Comparison of ENCODE assay signal across 25 cellular contexts in genomic region chr11:1533342-1533725, GRCh38. TPM values are rescaled to one million over a fixed set of nuclear protein-coding genes. Genes with fewer than 3 reads are reported as not detected.
DNase-seq lines count a peak whose midpoint lies in the region; ATAC-seq and TF ChIP-seq lines count a peak whose summit lies in the region.
"Had no signal": no experiment of that assay in that cellular context is flagged by ENCODE, and none has a peak within 500 bp of the region (broad histone marks: within the 10 kb centered on the region; RNA-seq: fewer than 3 reads in every experiment).

No MANE protein-coding gene starts in this region.

- peak overlapping the region in 4 of 5 experiments; percentile 36 to 97 (median 86) for H3K27ac Mint-ChIP-seq in brain
- H3K27ac Mint-ChIP-seq in glutamatergic neuron (ENCODE audit: unreplicated experiment), result no peak overlapping the region
- H3K27ac Mint-ChIP-seq: activated CD4-positive, alpha-beta memory T cell treated with anti-CD3 and anti-CD28 coated beads for 36 hours; activated naive CD8-positive, alpha-beta T cell treated with anti-CD3 and anti-CD28 coated beads for 36 hours; effector memory CD8-positive, alpha-beta T cell; naive B cell had no signal

- H3K18ac ChIP-seq in trophoblast cell (ENCODE audit: low read length), result peak overlapping the region; percentile 49

- TF ChIP-seq CTCF in brain (conservative IDR thresholded peaks at IDR 0.05) (no peak), glutamatergic neuron (IDR thresholded peaks at IDR 0.05; ENCODE audit: partially characterized antibody, unreplicated experiment) (no peak), tibial artery (IDR thresholded peaks at IDR 0.05) (no peak)

- H3K27ac ChIP-seq in trophoblast cell (ENCODE audit: low read depth, low read length), result no peak overlapping the region
- H3K27ac ChIP-seq in tibial artery, result peak overlapping the region; percentile 72 to 76
- H3K27ac ChIP-seq: KMS-11 had no signal

- intact Hi-C loops in tibial artery (cut with DNase I; ENCODE audit: low total_unique reads), result no loop called here

- peak; percentile 14 for DNase-seq in glutamatergic neuron
- no peak for DNase-seq in trophoblast cell
- no peak for DNase-seq in tibial artery
- no peak for DNase-seq in stimulated activated CD4-positive, alpha-beta T cell treated with anti-CD3 and anti-CD28 coated beads, Interleukin-4, amount 100 ng/mL, for 1 hour
- DNase-seq in HEK293T (ENCODE audit: extremely low spot score), result no peak
- DNase-seq: activated CD4-positive, alpha-beta memory T cell treated with anti-CD3 and anti-CD28 coated beads for 36 hours; activated naive CD8-positive, alpha-beta T cell treated with anti-CD3 and anti-CD28 coated beads for 36 hours; CD4-positive, alpha-beta memory T cell; DMS153; effector memory CD8-positive, alpha-beta T cell; GDM1; hippocampal formation; naive B cell; NCI-H2171; NCI-H526; RPMI8226; T1000 had no signal

- no peaks in the 10 kb centered on the region for H3K79me1 ChIP-seq in trophoblast cell (ENCODE audit: low read length)

- H4K8ac ChIP-seq in trophoblast cell (ENCODE audit: low read depth, low read length), result no peak overlapping the region

- H3K4me1 Mint-ChIP-seq in brain, result peaks cover 31% of the 10 kb centered on the region
- H3K4me1 Mint-ChIP-seq in glutamatergic neuron (ENCODE audit: low read depth, unreplicated experiment), result peaks cover 37% of the 10 kb centered on the region
- H3K4me1 Mint-ChIP-seq: WTC11 had no signal

- no peak overlapping the region for H3K4ac ChIP-seq in trophoblast cell (ENCODE audit: low read depth, low read length)

- no peak overlapping the region for H2AK5ac ChIP-seq in trophoblast cell (ENCODE audit: low read length)

- H3K27me3 ChIP-seq in trophoblast cell (ENCODE audit: insufficient read depth, low read length) (peaks cover 4% of the 10 kb centered on the region), tibial artery (peaks cover 0 to 7% of the 10 kb centered on the region in 2 donors)

- H2BK5ac ChIP-seq in trophoblast cell (ENCODE audit: low read depth, low read length, poor library complexity), result no peak overlapping the region

- H4K91ac ChIP-seq in trophoblast cell (ENCODE audit: low read depth, low read length), result no peak overlapping the region

- H2BK12ac ChIP-seq in trophoblast cell (ENCODE audit: low read length), result no peak overlapping the region

- H3K27me3 Mint-ChIP-seq in brain (peaks cover 12% of the 10 kb centered on the region), glutamatergic neuron (ENCODE audit: unreplicated experiment) (peaks cover 4% of the 10 kb centered on the region)
- H3K27me3 Mint-ChIP-seq: activated CD4-positive, alpha-beta memory T cell treated with anti-CD3 and anti-CD28 coated beads for 36 hours; activated naive CD8-positive, alpha-beta T cell treated with anti-CD3 and anti-CD28 coated beads for 36 hours; CD4-positive, alpha-beta memory T cell; effector memory CD8-positive, alpha-beta T cell had no signal

- no peak for ATAC-seq in HG02970 (IDR thresholded peaks at IDR 0.05; ENCODE audit: low FRiP score, unreplicated experiment)
- ATAC-seq: effector memory CD8-positive, alpha-beta T cell; HCT116; WTC11 had no signal

- no peak overlapping the region for H4K12ac ChIP-seq in trophoblast cell (ENCODE audit: low read depth, low read length)

- H2AFZ ChIP-seq in trophoblast cell (ENCODE audit: insufficient read depth, low read length, poor library complexity), result no peak overlapping the region

- H3K4me3 ChIP-seq in trophoblast cell (ENCODE audit: low read depth, low read length), result no peak overlapping the region
- H3K4me3 ChIP-seq in tibial artery, result no peak overlapping the region

- POLR2A ChIA-PET in HEK293T (lab: Yijun Ruan, JAX), result no interaction called here

- no peaks in the 10 kb centered on the region for H3K9me3 ChIP-seq in trophoblast cell (ENCODE audit: insufficient read depth, low read depth, low read length)
- no peaks in the 10 kb centered on the region for H3K9me3 ChIP-seq in tibial artery

- no peak overlapping the region for H2BK120ac ChIP-seq in trophoblast cell (ENCODE audit: insufficient read depth, low read length, poor library complexity)

- H3K4me2 ChIP-seq in trophoblast cell (ENCODE audit: low read length), result no peak overlapping the region
- H3K4me2 ChIP-seq: KMS-11 had no signal

- H3K9me3 Mint-ChIP-seq in brain (peaks cover 0 to 4% (median 0%) of the 10 kb centered on the region in 5 experiments), glutamatergic neuron (ENCODE audit: unreplicated experiment) (peaks cover 5% of the 10 kb centered on the region)
- H3K9me3 Mint-ChIP-seq: activated CD4-positive, alpha-beta memory T cell treated with anti-CD3 and anti-CD28 coated beads for 36 hours; activated naive CD8-positive, alpha-beta T cell treated with anti-CD3 and anti-CD28 coated beads for 36 hours; effector memory CD8-positive, alpha-beta T cell; WTC11 had no signal

- no peaks in the 10 kb centered on the region for H3K79me2 ChIP-seq in trophoblast cell (ENCODE audit: control insufficient read depth, insufficient read depth, low read length, poor library complexity)

- CTCF ChIA-PET in HEK293T (lab: Yijun Ruan, JAX), result no interaction called here

- no peak overlapping the region for H3K23ac ChIP-seq in trophoblast cell (ENCODE audit: low read length)

- H3K4me3 Mint-ChIP-seq in brain (no peak overlapping the region), glutamatergic neuron (ENCODE audit: unreplicated experiment) (no peak overlapping the region)
- H3K4me3 Mint-ChIP-seq: activated CD4-positive, alpha-beta memory T cell treated with anti-CD3 and anti-CD28 coated beads for 36 hours; activated naive CD8-positive, alpha-beta T cell treated with anti-CD3 and anti-CD28 coated beads for 36 hours; effector memory CD8-positive, alpha-beta T cell; naive B cell; WTC11 had no signal

- no CpG with 5 or more reads among the region's 10 CpGs for WGBS in trophoblast cell (ENCODE audit: extremely low coverage, insufficient coverage, insufficient read length)

- peaks cover 11% of the 10 kb centered on the region in 2 experiments for H3K36me3 ChIP-seq in trophoblast cell (ENCODE audit: control insufficient read depth in 1 of 2, insufficient read depth in 2 of 2, low read length in 2 of 2)
- peaks cover 11 to 20% (median 13%) of the 10 kb centered on the region in 3 donors for H3K36me3 ChIP-seq in tibial artery

- H3K36me3 Mint-ChIP-seq in brain (no peaks in the 10 kb centered on the region), glutamatergic neuron (ENCODE audit: unreplicated experiment) (no peaks in the 10 kb centered on the region)
- H3K36me3 Mint-ChIP-seq: activated CD4-positive, alpha-beta memory T cell treated with anti-CD3 and anti-CD28 coated beads for 36 hours; activated naive CD8-positive, alpha-beta T cell treated with anti-CD3 and anti-CD28 coated beads for 36 hours; WTC11 had no signal

- H3K4me1 ChIP-seq in trophoblast cell (ENCODE audit: control insufficient read depth in 1 of 2, insufficient read depth in 2 of 2, low read length in 2 of 2) (peaks cover 8 to 9% of the 10 kb centered on the region in 2 experiments), tibial artery (peaks cover 0 to 74% (median 57%) of the 10 kb centered on the region in 4 donors)

- no peak overlapping the region for H3K9ac ChIP-seq in trophoblast cell (ENCODE audit: low read length)
- H3K9ac ChIP-seq: KMS-11 had no signal

- no peak overlapping the region for H3K14ac ChIP-seq in trophoblast cell (ENCODE audit: low read length)

TF ChIP-seq in HEK293T, 16 proteins besides CTCF, POLR2A, EP300 and RAD21:
- no peak for TF ChIP-seq FOXK2 (IDR thresholded peaks at IDR 0.05)
- no peak for TF ChIP-seq HDGF (IDR thresholded peaks at IDR 0.05; ENCODE audit: borderline replicate concordance)
- no peak for TF ChIP-seq SP1 (IDR thresholded peaks at IDR 0.05)
- no peak for TF ChIP-seq L3MBTL2 (conservative IDR thresholded peaks at IDR 0.05)
- no peak for TF ChIP-seq SUZ12 (IDR thresholded peaks at IDR 0.05)
- no peak for TF ChIP-seq PKNOX1 (IDR thresholded peaks at IDR 0.05)
- no peak for TF ChIP-seq TARDBP (IDR thresholded peaks at IDR 0.05)
- no peak for TF ChIP-seq ELF4 (IDR thresholded peaks at IDR 0.05)
- TF ChIP-seq CTBP1 (IDR thresholded peaks at IDR 0.05; ENCODE audit: borderline replicate concordance), result no peak
- no peak for TF ChIP-seq LEF1 (IDR thresholded peaks at IDR 0.05; ENCODE audit: borderline replicate concordance)
- no peak for TF ChIP-seq FOXM1 (IDR thresholded peaks at IDR 0.05; ENCODE audit: borderline replicate concordance)
- TF ChIP-seq ARNT (IDR thresholded peaks at IDR 0.05), result no peak
- no peak for TF ChIP-seq NFRKB (IDR thresholded peaks at IDR 0.05)
- no peak for TF ChIP-seq FOXA1 (IDR thresholded peaks at IDR 0.05)
- TF ChIP-seq ZNF384 (IDR thresholded peaks at IDR 0.05), result no peak
TF ChIP-seq in HEK293T: peak in this region for 0.

RNA-seq across cellular contexts. Expression of gene DUSP8, which starts 38.7 kb away (rescaled TPM):
- polyA plus RNA-seq in brain (ENCODE audit: insufficient read depth, low read depth, low replicate concordance), result 29.6 TPM
- total RNA-seq in glutamatergic neuron (ENCODE audit: unreplicated experiment), result 123 TPM
- polyA plus RNA-seq in trophoblast cell (2013), result 29.7 and 31.2 TPM in 2 replicates

RNA-seq across cellular contexts. Expression of gene MOB2, which starts 46.8 kb away (rescaled TPM):
- polyA plus RNA-seq in brain (ENCODE audit: insufficient read depth, low read depth, low replicate concordance), result 37.6 TPM
- total RNA-seq in glutamatergic neuron (ENCODE audit: unreplicated experiment), result 29.0 TPM
- 17.4 and 19.5 TPM in 2 replicates for polyA plus RNA-seq in trophoblast cell (2013)

RNA-seq across cellular contexts. Expression of gene KRTAP5-1, which starts 51.7 kb away (rescaled TPM):
- polyA plus RNA-seq in brain (ENCODE audit: insufficient read depth, low read depth, low replicate concordance), result not detected
- not detected for total RNA-seq in glutamatergic neuron (ENCODE audit: unreplicated experiment)
- polyA plus RNA-seq in trophoblast cell (2013), result not detected in 2 replicates
- total RNA-seq: activated CD4-positive, alpha-beta memory T cell treated with anti-CD3 and anti-CD28 coated beads for 36 hours; activated naive CD8-positive, alpha-beta T cell treated with anti-CD3 and anti-CD28 coated beads for 36 hours; CD4-positive, alpha-beta memory T cell; HT1080; omental fat pad; subcutaneous adipose tissue; WTC11 had no signal
